In the genomic region with DNA sequence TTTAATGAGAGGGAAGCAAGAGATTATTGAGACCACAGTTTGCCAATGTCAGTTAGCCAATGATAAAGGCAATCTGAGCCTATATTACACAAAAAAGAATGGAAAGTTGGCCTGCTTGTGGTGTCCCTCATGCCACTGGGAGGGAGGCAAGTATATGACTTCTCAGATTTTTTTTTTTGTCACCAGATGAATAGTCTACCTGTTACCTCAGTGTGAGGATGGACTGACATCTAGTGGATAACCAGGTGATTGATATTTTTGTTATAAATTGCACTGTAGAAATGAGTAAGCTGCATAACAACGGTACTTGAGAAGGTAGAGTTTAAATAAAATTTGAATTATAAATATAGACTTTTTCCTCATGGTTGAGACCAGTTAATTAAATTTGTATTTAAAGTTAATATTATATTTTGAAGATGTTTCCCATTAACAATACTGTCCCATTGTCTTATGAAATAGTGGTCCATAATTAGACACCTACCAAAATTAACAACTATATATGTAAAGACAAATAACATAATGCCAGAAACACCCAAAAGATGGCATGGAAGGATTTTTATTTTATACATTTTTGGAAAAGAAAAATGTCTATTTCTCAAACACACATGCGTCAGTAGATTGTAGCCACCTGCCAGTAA, we compare ENCODE assay signal across 9 cellular contexts.
DNase-seq lines count a peak whose midpoint lies in the region; TF ChIP-seq lines count a peak whose summit lies in the region.
"Had no signal": no experiment of that assay in that cellular context is flagged by ENCODE, and none has a peak within 500 bp of the region (broad histone marks: within the 10 kb centered on the region; RNA-seq: fewer than 3 reads in every experiment).

No MANE protein-coding gene starts in this region.

- H4K91ac ChIP-seq in neuronal stem cell (ENCODE audit: low read depth, low read length, poor library complexity), result no peak overlapping the region

- H3K18ac ChIP-seq in neuronal stem cell (ENCODE audit: low read length), result no peak overlapping the region

- no peak overlapping the region for H3K27ac Mint-ChIP-seq in endodermal cell
- H3K27ac Mint-ChIP-seq in activated CD4-positive, alpha-beta T cell treated with anti-CD3 and anti-CD28 coated beads, Interleukin-2, amount 10 ng/mL, durations not matched to agents 7 days and 5 days, result no peak overlapping the region
- H3K27ac Mint-ChIP-seq: dendritic cell treated with granulocyte-macrophage colony-stimulating factor and Interleukin-4, amounts not matched to agents 40 ng/mL and 50 ng/mL, for 4 days had no signal

- H2BK5ac ChIP-seq in neuronal stem cell (ENCODE audit: low read length), result no peak overlapping the region

- no peaks in the 10 kb centered on the region for H3K79me1 ChIP-seq in neuronal stem cell (ENCODE audit: low read depth, low read length)

- H3K27me3 Mint-ChIP-seq in endodermal cell (ENCODE audit: insufficient read depth), result peaks cover 7% of the 10 kb centered on the region
- H3K27me3 Mint-ChIP-seq in activated CD4-positive, alpha-beta T cell treated with anti-CD3 and anti-CD28 coated beads, Interleukin-2, amount 10 ng/mL, durations not matched to agents 7 days and 5 days, result no peaks in the 10 kb centered on the region
- H3K27me3 Mint-ChIP-seq: dendritic cell treated with granulocyte-macrophage colony-stimulating factor and Interleukin-4, amounts not matched to agents 40 ng/mL and 50 ng/mL, for 4 days had no signal

- H3K14ac ChIP-seq in neuronal stem cell (ENCODE audit: low read length), result no peak overlapping the region

- no peaks in the 10 kb centered on the region for H3K27me3 ChIP-seq in endodermal cell (ENCODE audit: control insufficient read depth, insufficient read depth, low read length, poor library complexity, severe bottlenecking)
- no peaks in the 10 kb centered on the region for H3K27me3 ChIP-seq in neuronal stem cell (ENCODE audit: control insufficient read depth in 3 of 3, insufficient read depth in 3 of 3, low read depth in 1 of 3, low read length in 3 of 3)

- H2BK120ac ChIP-seq in neuronal stem cell (ENCODE audit: low read depth, low read length), result no peak overlapping the region

- H3K4ac ChIP-seq in neuronal stem cell (ENCODE audit: low read length), result no peak overlapping the region

- no peak overlapping the region for H3K23ac ChIP-seq in neuronal stem cell (ENCODE audit: low read depth, low read length, poor library complexity)

- H3K27ac ChIP-seq in endodermal cell (ENCODE audit: low read depth, low read length), result no peak overlapping the region
- H3K27ac ChIP-seq in neuronal stem cell (replicated peaks; ENCODE audit: low read length), result no peak overlapping the region

- no peak overlapping the region for H2AFZ ChIP-seq in neuronal stem cell (ENCODE audit: low read length)

- H3K4me1 ChIP-seq in endodermal cell (ENCODE audit: control insufficient read depth, insufficient read depth, low read length), result no peaks in the 10 kb centered on the region
- H3K4me1 ChIP-seq in neuronal stem cell (ENCODE audit: control insufficient read depth in 2 of 2, insufficient read depth in 1 of 2, low read depth in 1 of 2, low read length in 2 of 2), result no peaks in the 10 kb centered on the region

- no peak overlapping the region for H3K4me3 Mint-ChIP-seq in endodermal cell
- H3K4me3 Mint-ChIP-seq in activated CD4-positive, alpha-beta T cell treated with anti-CD3 and anti-CD28 coated beads, Interleukin-2, amount 10 ng/mL, durations not matched to agents 7 days and 5 days, result no peak overlapping the region
- H3K4me3 Mint-ChIP-seq: dendritic cell treated with granulocyte-macrophage colony-stimulating factor and Interleukin-4, amounts not matched to agents 40 ng/mL and 50 ng/mL, for 4 days had no signal

- TF ChIP-seq CTCF in endodermal cell (conservative IDR thresholded peaks at IDR 0.05), result peak; percentile 90

- no peak overlapping the region for H3K4me2 ChIP-seq in neuronal stem cell (ENCODE audit: insufficient read depth, low read length, poor library complexity, severe bottlenecking)

- CTCF ChIA-PET in HEK293T (lab: Yijun Ruan, JAX), result interaction anchor here (0.7 to 0.9 kb wide), 2 partner anchors 87 to 363 kb away, joined by 3 to 5 read pairs; no protein-coding TSS in a partner anchor
- CTCF ChIA-PET in activated CD4-positive, alpha-beta T cell treated with anti-CD3 and anti-CD28 coated beads, Interleukin-2, amount 10 ng/mL, durations not matched to agents 7 days and 5 days (lab: Charles Lee), result interaction anchor here (0.6 to 0.7 kb wide), 2 partner anchors 369 to 1095 kb away, joined by 3 read pairs; no protein-coding TSS in a partner anchor

- no peak overlapping the region for H2AK5ac ChIP-seq in neuronal stem cell (ENCODE audit: low read depth, low read length)

- no peaks in the 10 kb centered on the region for H3K9me3 ChIP-seq in endodermal cell (ENCODE audit: control insufficient read depth, low read length)
- H3K9me3 ChIP-seq in neuronal stem cell (replicated peaks in 1 of 2; ENCODE audit: control insufficient read depth in 2 of 2, insufficient read depth in 1 of 2, low read depth in 1 of 2, low read length in 2 of 2), result no peaks in the 10 kb centered on the region

- no peak overlapping the region for H3K4me3 ChIP-seq in endodermal cell (ENCODE audit: low read length)
- H3K4me3 ChIP-seq in neuronal stem cell (ENCODE audit: low read length in 2 of 2), result no peak overlapping the region

- no peak overlapping the region for H2BK15ac ChIP-seq in neuronal stem cell (ENCODE audit: low read length)

- POLR2A ChIA-PET in HEK293T (lab: Yijun Ruan, JAX), result no interaction called here
- POLR2A ChIA-PET in activated CD4-positive, alpha-beta T cell treated with anti-CD3 and anti-CD28 coated beads, Interleukin-2, amount 10 ng/mL, durations not matched to agents 7 days and 5 days (lab: Charles Lee), result no interaction called here

- H3K36me3 Mint-ChIP-seq in endodermal cell (ENCODE audit: low read depth), result no peaks in the 10 kb centered on the region
- H3K36me3 Mint-ChIP-seq in activated CD4-positive, alpha-beta T cell treated with anti-CD3 and anti-CD28 coated beads, Interleukin-2, amount 10 ng/mL, durations not matched to agents 7 days and 5 days (ENCODE audit: low read depth), result no peaks in the 10 kb centered on the region

- DNase-seq in SKM-1 treated with dmso at 0.1 percent for 144 hours (lab: John Stamatoyannopoulos, UW; ENCODE audit: unreplicated experiment) (peak; percentile 17), SKM-1 (lab: John Stamatoyannopoulos, UW; ENCODE audit: unreplicated experiment) (no peak), HEK293T (ENCODE audit: extremely low spot score) (peak; percentile 8), NCI-H345 treated with DMSO at 0.1 percent for 48 hours (lab: John Stamatoyannopoulos, UW; ENCODE audit: unreplicated experiment) (peak; percentile 30), endodermal cell (no peak), neuronal stem cell (ENCODE audit: low spot score) (peak; percentile 15), amygdala (lab: John Stamatoyannopoulos, UW) (no peak)
- no peak for DNase-seq in activated CD4-positive, alpha-beta T cell treated with anti-CD3 and anti-CD28 coated beads, Interleukin-2, amount 10 ng/mL, durations not matched to agents 7 days and 5 days

- H3K36me3 ChIP-seq in endodermal cell (ENCODE audit: control insufficient read depth, insufficient read depth, low read length) (no peaks in the 10 kb centered on the region), neuronal stem cell (replicated peaks in 1 of 2; ENCODE audit: control insufficient read depth in 2 of 2, insufficient read depth in 2 of 2, low read length in 2 of 2) (no peaks in the 10 kb centered on the region)

- peaks cover 5% of the 10 kb centered on the region for H3K4me1 Mint-ChIP-seq in endodermal cell
- peaks cover 3% of the 10 kb centered on the region for H3K4me1 Mint-ChIP-seq in activated CD4-positive, alpha-beta T cell treated with anti-CD3 and anti-CD28 coated beads, Interleukin-2, amount 10 ng/mL, durations not matched to agents 7 days and 5 days

- H3K9me3 Mint-ChIP-seq in endodermal cell, result no peaks in the 10 kb centered on the region
- peaks cover 2% of the 10 kb centered on the region for H3K9me3 Mint-ChIP-seq in activated CD4-positive, alpha-beta T cell treated with anti-CD3 and anti-CD28 coated beads, Interleukin-2, amount 10 ng/mL, durations not matched to agents 7 days and 5 days
- H3K9me3 Mint-ChIP-seq: dendritic cell treated with granulocyte-macrophage colony-stimulating factor and Interleukin-4, amounts not matched to agents 40 ng/mL and 50 ng/mL, for 4 days had no signal

- H3K9ac ChIP-seq in endodermal cell (ENCODE audit: extremely low read depth, low read length, poor library complexity, severe bottlenecking) (no peak overlapping the region), neuronal stem cell (ENCODE audit: low read depth, low read length, poor library complexity) (no peak overlapping the region)

- WGBS in endodermal cell (ENCODE audit: insufficient coverage in 1 of 2, insufficient read length in 1 of 2), 2 experiments, result 98 to 100% methylated on average over 1 to 2 of the region's 2 CpGs
- WGBS in neuronal stem cell (ENCODE audit: extremely low coverage in 2 of 2, insufficient read length in 2 of 2, insufficient replicate concordance in 1 of 2), 2 donors, result no CpG with 5 or more reads among the region's 2 CpGs

- no peak overlapping the region for H2BK12ac ChIP-seq in neuronal stem cell (ENCODE audit: low read length)

- H4K8ac ChIP-seq in neuronal stem cell (ENCODE audit: low read depth, low read length), result no peak overlapping the region

TF ChIP-seq in HEK293T, 16 proteins besides CTCF, POLR2A, EP300 and RAD21:
- TF ChIP-seq ELF4 (IDR thresholded peaks at IDR 0.05), result no peak
- no peak for TF ChIP-seq FOXK2 (IDR thresholded peaks at IDR 0.05)
- no peak for TF ChIP-seq FOXM1 (IDR thresholded peaks at IDR 0.05; ENCODE audit: borderline replicate concordance)
- no peak for TF ChIP-seq LEF1 (IDR thresholded peaks at IDR 0.05; ENCODE audit: borderline replicate concordance)
- no peak for TF ChIP-seq BHLHE40 (IDR thresholded peaks at IDR 0.05; ENCODE audit: borderline replicate concordance)

Comparison
In these comparisons a context has a peak if more than half of its experiments do, and no peak if none do; other contexts are left out.
1. DNase-seq: peak in SKM-1 treated with dmso at 0.1 percent for 144 hours (single experiment), HEK293T (single experiment), NCI-H345 treated with DMSO at 0.1 percent for 48 hours (single experiment) and neuronal stem cell (single experiment); none in SKM-1 (single experiment), endodermal cell (single experiment), amygdala (0 of 56) and activated CD4-positive, alpha-beta T cell treated with anti-CD3 and anti-CD28 coated beads, Interleukin-2, amount 10 ng/mL, durations not matched to agents 7 days and 5 days (single experiment).